ENCODE assay signal across 16 cellular contexts in the genomic region with DNA sequence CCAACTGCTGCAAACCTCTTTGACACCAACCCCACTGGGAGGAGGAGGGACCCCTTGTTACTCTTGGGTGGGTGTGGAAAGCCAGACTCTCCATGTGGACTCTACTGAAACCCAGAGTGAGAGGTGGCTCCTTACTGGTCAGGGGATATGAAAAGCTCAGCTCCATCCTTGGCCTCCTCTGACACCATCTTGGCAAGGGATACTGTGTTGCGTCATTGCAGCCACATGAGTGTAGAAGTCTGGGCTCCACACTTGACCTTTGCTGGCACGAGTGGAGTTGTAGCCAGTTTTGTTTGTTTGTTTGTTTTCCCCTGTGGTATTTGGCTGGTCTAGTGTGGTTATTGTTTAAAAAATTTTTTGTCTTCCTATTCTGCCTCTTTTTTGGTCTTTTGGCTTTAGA.
DNase-seq lines count a peak whose midpoint lies in the region; ATAC-seq and TF ChIP-seq lines count a peak whose summit lies in the region.
"Had no signal": no experiment of that assay in that cellular context is flagged by ENCODE, and none has a peak within 500 bp of the region (broad histone marks: within the 10 kb centered on the region; RNA-seq: fewer than 3 reads in every experiment).

No MANE protein-coding gene starts in this region.

- 33 to 37% methylated on average over 2 of the region's 2 CpGs for WGBS in body of pancreas, 2 donors
- WGBS in ovary, 3 donors, result 46 to 63% (median 54%) methylated on average over 2 of the region's 2 CpGs

- H3K9me3 ChIP-seq in body of pancreas (no peaks in the 10 kb centered on the region), ovary (no peaks in the 10 kb centered on the region)

- H3K4me1 ChIP-seq in body of pancreas, result no peaks in the 10 kb centered on the region
- no peaks in the 10 kb centered on the region for H3K4me1 ChIP-seq in ovary (ENCODE audit: insufficient read depth)

- TF ChIP-seq CTCF in body of pancreas (IDR thresholded peaks at IDR 0.05) (no peak), ovary (IDR thresholded peaks at IDR 0.05) (no peak)

- intact Hi-C loops in body of pancreas (cut with DNase I) (no loop called here), left cardiac atrium (cut with DNase I) (no loop called here), ovary (cut with DNase I) (no loop called here)

- DNase-seq in Ammon's horn (ENCODE audit: low spot score) (peak; percentile 30), body of pancreas (peak in 3 of 4 donors; percentile 5 to 19 (median 10)), left cardiac atrium (peak; percentile 36), ovary (peak in 3 of 5 donors; percentile 14 to 28 (median 18)), activated gamma-delta T cell treated with Interleukin-2 at 50 U/mL for 16 hours (no peak), NCI-H446 (lab: John Stamatoyannopoulos, UW) (no peak), DMS53 treated with DMSO at 0.1 percent for 48 hours (lab: John Stamatoyannopoulos, UW; ENCODE audit: unreplicated experiment) (no peak)
- DNase-seq: CD8-positive, alpha-beta memory T cell; DMS79 treated with DMSO at 0.1 percent for 48 hours; NCI-H146; nephron progenitor cell; NK-92 treated with Interleukin-12 subunit alpha and Interleukin-12 subunit beta, amount 100 ng/mL, for 24 hours; retina had no signal

- H3K36me3 ChIP-seq in body of pancreas (replicated peaks in 1 of 2; ENCODE audit: insufficient read depth in 1 of 2, low read depth in 2 of 2), result no peaks in the 10 kb centered on the region
- no peaks in the 10 kb centered on the region for H3K36me3 ChIP-seq in ovary

- H3K27ac ChIP-seq in body of pancreas (no peak overlapping the region), ovary (no peak overlapping the region)
- H3K27ac ChIP-seq: coronary artery, RWPE1 had no signal

- H3K27me3 ChIP-seq in body of pancreas, result no peaks in the 10 kb centered on the region
- no peaks in the 10 kb centered on the region for H3K27me3 ChIP-seq in ovary

- TF ChIP-seq POLR2A in body of pancreas (IDR thresholded peaks at IDR 0.05) (no peak), ovary (IDR thresholded peaks at IDR 0.05) (no peak)

- no peak for TF ChIP-seq EP300 in ovary (IDR thresholded peaks at IDR 0.05)

- H3K4me3 ChIP-seq in body of pancreas (no peak overlapping the region), ovary (no peak overlapping the region)
- H3K4me3 ChIP-seq: coronary artery had no signal

- ATAC-seq in body of pancreas, result no peak
- peak; percentile 54 to 79 for ATAC-seq in left cardiac atrium
- no peak for ATAC-seq in GM21528 (IDR thresholded peaks at IDR 0.05; ENCODE audit: low FRiP score, unreplicated experiment)

Comparison
In these comparisons a context has a peak if more than half of its experiments do, and no peak if none do; other contexts are left out.
1. DNase-seq: peak in Ammon's horn (single experiment), body of pancreas (3 of 4), left cardiac atrium (single experiment) and ovary (3 of 5); none in activated gamma-delta T cell treated with Interleukin-2 at 50 U/mL for 16 hours (single experiment), NCI-H446 (0 of 2) and DMS53 treated with DMSO at 0.1 percent for 48 hours (single experiment).
2. ATAC-seq: peak in left cardiac atrium (2 of 2); none in body of pancreas (single experiment) and GM21528 (single experiment).